Comparison of ENCODE assay signal across 10 cellular contexts in genomic region chr11:114307524-114308203, GRCh38. TPM values are rescaled to one million over a fixed set of nuclear protein-coding genes. Genes with fewer than 3 reads are reported as not detected.
DNase-seq lines count a peak whose midpoint lies in the region; ATAC-seq and TF ChIP-seq lines count a peak whose summit lies in the region.
"Had no signal": no experiment of that assay in that cellular context is flagged by ENCODE, and none has a peak within 500 bp of the region (broad histone marks: within the 10 kb centered on the region; RNA-seq: fewer than 3 reads in every experiment).

No MANE protein-coding gene starts in this region.

- TF ChIP-seq CTCF in RWPE2 (IDR thresholded peaks at IDR 0.05; ENCODE audit: poor library complexity, severe bottlenecking) = no peak

- DNase-seq in AG20443 (ENCODE audit: low spot score) = peak; percentile 79
- DNase-seq in RWPE2 (ENCODE audit: low spot score) = no peak
- DNase-seq in fibroblast of the conjunctiva (ENCODE audit: low read depth) = peak; percentile 54
- peak; percentile 92 for DNase-seq in posterior vena cava (ENCODE audit: low spot score)
- DNase-seq in T-helper 2 cell = no peak
- no peak for DNase-seq in activated naive CD4-positive, alpha-beta T cell treated with anti-CD3 and anti-CD28 coated beads, Interleukin-2, amount 50 U/mL, for 72 hours (ENCODE audit: low spot score in 2 of 2)
- DNase-seq in NCI-H774 (lab: John Stamatoyannopoulos, UW) = no peak
- DNase-seq in NCI-H1436 treated with DMSO at 0.1 percent for 48 hours (lab: John Stamatoyannopoulos, UW) = no peak
- DNase-seq: activated CD8-positive, alpha-beta memory T cell treated with anti-CD3 and anti-CD28 coated beads, Interleukin-2, amount 10 ng/mL, durations not matched to agents 7 days and 5 days; stimulated activated naive CD4-positive, alpha-beta T cell had no signal

- H3K27me3 ChIP-seq in RWPE2 (ENCODE audit: insufficient read depth, poor library complexity, severe bottlenecking) = no peaks in the 10 kb centered on the region

- intact Hi-C loops in posterior vena cava (cut with DNase I) = no loop called here

- no peaks in the 10 kb centered on the region for H3K9me3 ChIP-seq in RWPE2 (ENCODE audit: severe bottlenecking)

- no peak overlapping the region for H3K27ac ChIP-seq in RWPE2 (ENCODE audit: poor library complexity, severe bottlenecking)

- no peak overlapping the region for H3K4me3 ChIP-seq in RWPE2 (ENCODE audit: severe bottlenecking)

- H3K27ac Mint-ChIP-seq in activated naive CD4-positive, alpha-beta T cell treated with anti-CD3 and anti-CD28 coated beads, Interleukin-2, amount 50 U/mL, for 72 hours = no peak overlapping the region
- H3K27ac Mint-ChIP-seq: activated CD8-positive, alpha-beta memory T cell treated with anti-CD3 and anti-CD28 coated beads, Interleukin-2, amount 10 ng/mL, durations not matched to agents 7 days and 5 days had no signal

- H3K36me3 ChIP-seq in RWPE2 (ENCODE audit: low read depth) = peaks cover 78% of the 10 kb centered on the region

- peaks cover 0 to 5% of the 10 kb centered on the region in 2 donors for H3K36me3 Mint-ChIP-seq in activated naive CD4-positive, alpha-beta T cell treated with anti-CD3 and anti-CD28 coated beads, Interleukin-2, amount 50 U/mL, for 72 hours
- H3K36me3 Mint-ChIP-seq: activated CD8-positive, alpha-beta memory T cell treated with anti-CD3 and anti-CD28 coated beads, Interleukin-2, amount 10 ng/mL, durations not matched to agents 7 days and 5 days had no signal

- H3K4me1 ChIP-seq in RWPE2 (ENCODE audit: insufficient read depth, poor library complexity, severe bottlenecking) = peaks cover 4% of the 10 kb centered on the region

- H3K9me3 Mint-ChIP-seq in activated naive CD4-positive, alpha-beta T cell treated with anti-CD3 and anti-CD28 coated beads, Interleukin-2, amount 50 U/mL, for 72 hours = no peaks in the 10 kb centered on the region

- peak; percentile 20; the same call in 1 of the 3 replicates for ATAC-seq in RWPE2 (ENCODE audit: low read depth)
- no peak for ATAC-seq in activated naive CD4-positive, alpha-beta T cell treated with anti-CD3 and anti-CD28 coated beads, Interleukin-2, amount 50 U/mL, for 72 hours
- ATAC-seq: activated CD8-positive, alpha-beta memory T cell treated with anti-CD3 and anti-CD28 coated beads, Interleukin-2, amount 10 ng/mL, durations not matched to agents 7 days and 5 days had no signal

RNA-seq across cellular contexts. Expression of gene NNMT, which starts 11.5 kb away (rescaled TPM):
- total RNA-seq in posterior vena cava = 100 to 1,000 TPM; 631 to 647 TPM
- not detected for total RNA-seq in activated naive CD4-positive, alpha-beta T cell treated with anti-CD3 and anti-CD28 coated beads, Interleukin-2, amount 50 U/mL, for 72 hours
- total RNA-seq: activated CD8-positive, alpha-beta memory T cell treated with anti-CD3 and anti-CD28 coated beads, Interleukin-2, amount 10 ng/mL, durations not matched to agents 7 days and 5 days had no signal

Comparison
In these comparisons a context has a peak if more than half of its experiments do, and no peak if none do; other contexts are left out.
1. DNase-seq: peak in AG20443 (single experiment), fibroblast of the conjunctiva (single experiment) and posterior vena cava (single experiment); none in RWPE2 (single experiment), T-helper 2 cell (0 of 5), activated naive CD4-positive, alpha-beta T cell treated with anti-CD3 and anti-CD28 coated beads, Interleukin-2, amount 50 U/mL, for 72 hours (0 of 2), NCI-H774 (single experiment) and NCI-H1436 treated with DMSO at 0.1 percent for 48 hours (single experiment).
2. RNA of gene NNMT, which starts 11.5 kb away (total RNA-seq): 631 to 647 TPM in posterior vena cava; not detected in activated naive CD4-positive, alpha-beta T cell treated with anti-CD3 and anti-CD28 coated beads, Interleukin-2, amount 50 U/mL, for 72 hours; every median in the first group is over 100 times any median in the second.